Comparison of ENCODE assay signal across 7 cellular contexts in the genomic region with DNA sequence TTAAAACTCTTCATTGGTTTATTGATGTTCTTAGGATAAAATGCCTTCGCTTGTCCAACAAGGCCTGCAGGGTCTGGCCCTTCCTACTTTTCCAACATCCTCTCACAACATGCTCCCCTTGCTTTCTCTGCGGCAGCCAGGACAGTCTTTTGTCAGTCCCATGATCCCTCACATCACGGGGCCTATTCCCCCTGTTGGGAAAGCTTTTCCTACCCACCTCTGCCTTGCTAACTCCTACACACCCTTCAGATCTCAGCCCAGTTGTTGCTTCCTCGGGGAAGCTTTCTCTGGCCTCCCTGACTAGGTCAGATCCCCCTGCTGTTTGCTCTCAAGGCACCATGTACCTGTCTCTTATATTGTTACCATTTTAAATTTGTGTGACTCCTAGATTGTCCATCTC. TPM values are rescaled to one million over a fixed set of nuclear protein-coding genes. Genes with fewer than 3 reads are reported as not detected.
"Had no signal": no experiment of that assay in that cellular context is flagged by ENCODE, and none has a peak within 500 bp of the region (broad histone marks: within the 10 kb centered on the region; RNA-seq: fewer than 3 reads in every experiment).

No MANE protein-coding gene starts in this region.

- H3K27ac ChIP-seq: GM23248 had no signal

- H3K4me3 ChIP-seq: GM23248, HAP-1 had no signal

- ATAC-seq: HCT116 had no signal

- DNase-seq: GM23248, GOT3, H7, IMR-90 had no signal

RNA-seq across cellular contexts. Expression of a gene that starts 19.0 kb away (rescaled TPM):
- total RNA-seq: HT-29, IMR-90 had no signal
